ENCODE assay signal across 28 cellular contexts in the genomic region with DNA sequence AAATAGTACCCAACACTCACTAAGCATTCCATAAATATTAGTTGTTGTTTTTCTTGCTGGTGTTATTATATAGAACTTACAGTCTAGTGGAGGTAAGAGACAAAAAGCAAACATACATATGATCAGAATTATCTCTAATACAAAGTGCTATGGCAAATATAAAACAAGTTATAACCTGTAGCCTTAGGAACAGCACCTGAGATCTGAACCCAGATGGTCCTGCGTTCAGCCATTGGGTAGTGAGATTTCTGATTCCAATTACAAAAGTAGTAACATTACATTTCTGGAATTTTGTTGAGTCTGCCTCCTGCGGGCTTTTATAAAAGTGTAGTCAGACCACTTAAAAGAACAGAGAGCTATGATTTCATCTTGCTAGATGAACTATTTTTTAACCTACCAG.
"Had no signal": no experiment of that assay in that cellular context is flagged by ENCODE, and none has a peak within 500 bp of the region (broad histone marks: within the 10 kb centered on the region; RNA-seq: fewer than 3 reads in every experiment).

No MANE protein-coding gene starts in this region.

- DNase-seq: immature natural killer cell; kidney; left colon; left lung; lower lobe of right lung; mammary epithelial cell; mesenchymal stem cell; naive thymus-derived CD8-positive, alpha-beta T cell; occipital lobe; right lobe of liver; stimulated activated CD4-positive, alpha-beta T cell treated with anti-CD3 and anti-CD28 coated beads, Interleukin-12 subunit alpha, Interleukin-12 subunit beta, amount 100 ng/mL, for 4 hours; stimulated activated CD4-positive, alpha-beta T cell treated with anti-CD3 and anti-CD28 coated beads, Interleukin-15, amount 100 ng/mL, for 24 hours; stimulated activated CD4-positive, alpha-beta T cell treated with anti-CD3 and anti-CD28 coated beads, Interleukin-2, amount 100 ng/mL, for 24 hours; stimulated activated CD4-positive, alpha-beta T cell treated with anti-CD3 and anti-CD28 coated beads, Interleukin-4, amount 100 ng/mL, for 1 hour; stimulated activated naive B cell treated with anti-CD40 and anti-IgM and Interleukin-4, amounts not matched to agents 10 μg/mL and 1 μg/mL and 100 μg/mL, for 72 hours; stimulated activated naive CD8-positive, alpha-beta T cell treated with anti-CD3 and anti-CD28 coated beads, Interleukin-15, Interleukin-2, amounts not matched to agents 100 U/mL and 50 U/mL, for 24 hours; stomach; testis; thyroid gland; transverse colon; upper lobe of left lung had no signal

- H3K36me3 Mint-ChIP-seq: immature natural killer cell; naive thymus-derived CD8-positive, alpha-beta T cell; stimulated activated naive B cell treated with anti-CD40 and anti-IgM and Interleukin-4, amounts not matched to agents 10 μg/mL and 1 μg/mL and 100 μg/mL, for 72 hours had no signal

- H3K4me1 ChIP-seq: left lung, lower lobe of right lung, parathyroid adenoma, right atrium auricular region, right lobe of liver, stomach, testis, thyroid gland, transverse colon, upper lobe of left lung had no signal

- H3K9me3 ChIP-seq: left lung, lower lobe of right lung, neutrophil, right atrium auricular region, right lobe of liver, stomach, testis, thyroid gland, transverse colon, upper lobe of left lung, vagina had no signal

- H3K9me3 Mint-ChIP-seq: nephron; neural crest cell; stimulated activated naive B cell treated with anti-CD40 and anti-IgM and Interleukin-4, amounts not matched to agents 10 μg/mL and 1 μg/mL and 100 μg/mL, for 72 hours had no signal

- H3K79me2 ChIP-seq: parathyroid adenoma had no signal

- H3K4me1 Mint-ChIP-seq: immature natural killer cell; stimulated activated naive B cell treated with anti-CD40 and anti-IgM and Interleukin-4, amounts not matched to agents 10 μg/mL and 1 μg/mL and 100 μg/mL, for 72 hours had no signal

- H3K9ac ChIP-seq: parathyroid adenoma had no signal

- H3K4me3 Mint-ChIP-seq: immature natural killer cell; naive thymus-derived CD8-positive, alpha-beta T cell; nephron; stimulated activated naive B cell treated with anti-CD40 and anti-IgM and Interleukin-4, amounts not matched to agents 10 μg/mL and 1 μg/mL and 100 μg/mL, for 72 hours had no signal

- H3K27ac ChIP-seq: left lung, lower lobe of right lung, neutrophil, parathyroid adenoma, right atrium auricular region, right lobe of liver, stomach, testis, thyroid gland, upper lobe of left lung, vagina had no signal

- H3K36me3 ChIP-seq: left lung, lower lobe of right lung, neutrophil, right atrium auricular region, right lobe of liver, stomach, thyroid gland, transverse colon, upper lobe of left lung, vagina had no signal

- ATAC-seq: left colon; left lung; lower lobe of right lung; naive thymus-derived CD8-positive, alpha-beta T cell; right lobe of liver; stimulated activated naive B cell treated with anti-CD40 and anti-IgM and Interleukin-4, amounts not matched to agents 10 μg/mL and 1 μg/mL and 100 μg/mL, for 72 hours; stimulated activated naive CD8-positive, alpha-beta T cell treated with anti-CD3 and anti-CD28 coated beads, Interleukin-15, Interleukin-2, amounts not matched to agents 100 U/mL and 50 U/mL, for 24 hours had no signal

- H3K27ac Mint-ChIP-seq: immature natural killer cell; naive thymus-derived CD8-positive, alpha-beta T cell; stimulated activated naive B cell treated with anti-CD40 and anti-IgM and Interleukin-4, amounts not matched to agents 10 μg/mL and 1 μg/mL and 100 μg/mL, for 72 hours had no signal

- H3K27me3 ChIP-seq: left lung, neutrophil, right atrium auricular region, right lobe of liver, stomach, testis, thyroid gland, transverse colon, upper lobe of left lung, vagina had no signal

- H2AFZ ChIP-seq: parathyroid adenoma had no signal

- FAIRE-seq: islet of Langerhans, kidney had no signal

- H3K27me3 Mint-ChIP-seq: naive thymus-derived CD8-positive, alpha-beta T cell; stimulated activated naive B cell treated with anti-CD40 and anti-IgM and Interleukin-4, amounts not matched to agents 10 μg/mL and 1 μg/mL and 100 μg/mL, for 72 hours had no signal

- H3K4me3 ChIP-seq: left lung, lower lobe of right lung, right atrium auricular region, right lobe of liver, stomach, testis, thyroid gland, transverse colon, upper lobe of left lung, vagina had no signal
